8 cellular contexts compared by ENCODE assay signal in the genomic region with DNA sequence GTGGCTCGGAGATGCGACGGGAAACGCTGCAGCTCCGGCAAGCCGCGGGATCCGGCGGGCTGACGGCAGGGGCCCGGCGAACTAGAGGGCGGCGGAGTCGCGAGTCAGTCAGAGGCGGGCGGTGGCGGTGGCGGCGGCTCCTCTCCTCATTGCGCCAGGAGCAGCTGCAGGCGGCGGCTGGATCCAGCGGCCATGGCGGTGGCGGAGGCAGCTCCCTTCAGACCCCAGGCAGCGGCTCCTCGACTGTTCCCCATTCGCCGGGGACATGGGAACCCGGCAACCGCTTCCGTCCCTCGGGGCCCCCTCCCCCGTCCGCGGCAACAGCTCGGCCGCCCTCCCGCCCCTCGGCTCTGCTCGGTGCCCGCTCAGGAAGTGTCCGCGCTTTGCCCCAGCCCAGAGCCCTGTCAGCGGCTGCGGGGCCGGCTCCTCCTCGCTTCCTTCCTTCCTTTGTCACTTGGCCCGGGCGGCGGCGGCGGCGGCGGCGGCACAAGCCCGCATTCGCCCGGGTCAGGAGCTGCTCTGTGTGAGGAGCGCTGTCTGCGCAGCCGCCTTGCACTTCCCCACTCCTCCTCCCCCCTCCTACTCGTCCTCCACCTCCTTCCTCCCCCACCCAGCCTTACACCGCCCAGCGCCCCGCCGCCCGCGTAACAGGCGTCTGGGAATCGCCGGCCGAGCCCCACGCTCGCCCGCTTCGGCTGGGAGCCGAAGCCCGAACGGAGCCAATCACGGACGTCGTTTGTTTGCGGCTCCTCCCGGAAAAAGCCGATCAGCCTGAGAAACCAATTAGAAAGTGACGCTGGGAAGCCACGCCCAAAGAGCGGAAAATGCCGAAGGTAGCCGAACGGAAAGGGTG. TPM values are rescaled to one million over a fixed set of nuclear protein-coding genes. Genes with fewer than 3 reads are reported as not detected.
DNase-seq lines count a peak whose midpoint lies in the region; ATAC-seq, FAIRE-seq and TF ChIP-seq lines count a peak whose summit lies in the region.

Gene GSK3B (minus strand): TSS at position 525 of the 853 bp plus-strand sequence. CDS start 1,013 bp downstream, outside the sequence.

- H2AFZ ChIP-seq in HCT116 (ENCODE audit: low read depth, low read length, poor library complexity, severe bottlenecking), result peak within 1 kb of the TSS; percentile 39

- H3K9me3 ChIP-seq in HCT116 (ENCODE audit: control insufficient read depth in 1 of 2, insufficient read depth in 1 of 2, low read depth in 1 of 2, low read length in 2 of 2) (no peaks in the 10 kb centered on the region), small intestine (ENCODE audit: control insufficient read depth, low read depth) (no peaks in the 10 kb centered on the region)

- CTCF ChIA-PET in HCT116 (lab: Charles Lee), result interaction anchor here (1.5 kb wide), 1 partner anchor 21 kb away, joined by 5 read pairs; no protein-coding TSS in a partner anchor

- peaks cover 39% of the 10 kb centered on the region for H3K4me1 Mint-ChIP-seq in brain

- H3K4me1 ChIP-seq in HCT116 (ENCODE audit: control insufficient read depth in 1 of 2, insufficient read depth in 2 of 2, low read length in 2 of 2) (peaks cover 0 to 25% of the 10 kb centered on the region in 2 experiments; a peak in 3 of 4 replicates), small intestine (ENCODE audit: control insufficient read depth in 2 of 2, insufficient read depth in 1 of 2, low read depth in 1 of 2, low read length in 1 of 2) (peaks cover 0 to 4% of the 10 kb centered on the region in 2 donors)

- intact Hi-C loops in HCT116 (cut with micrococcal nuclease), result loop anchor here (10.0 kb wide), 1 partner anchor 629 kb away; the partner anchor contains the start of genes POGLUT1 and TMEM39A

- peak; percentile 70 for TF ChIP-seq POLR2A in HCT116 (IDR thresholded peaks at IDR 0.05; ENCODE audit: borderline replicate concordance, extremely low read depth, insufficient read depth, insufficient read length)

- peaks cover 68% of the 10 kb centered on the region for H3K79me2 ChIP-seq in HCT116 (ENCODE audit: insufficient read depth, low read length)

- peak within 1 kb of the TSS; percentile 93 for H3K9ac ChIP-seq in HCT116 (ENCODE audit: low read length)

- no TSS peak for BruUV-seq in HCT116 (replicated peaks; lab: Mats Ljungman, UMichigan)

- H3K27ac ChIP-seq in HCT116 (ENCODE audit: low read depth, low read length) (peak within 1 kb of the TSS; percentile 99), small intestine (ENCODE audit: low read depth in 1 of 2, low read length in 1 of 2) (peak within 1 kb of the TSS; percentile 100)

- peaks cover 11% of the 10 kb centered on the region for H3K27me3 Mint-ChIP-seq in brain

- POLR2A ChIA-PET in HCT116 (lab: Charles Lee), result interaction anchor here (1.0 to 2.1 kb wide), 7 partner anchors 10 to 80 kb away, joined by 3 to 6 read pairs (median 3); no protein-coding TSS in a partner anchor

- peak within 1 kb of the TSS; percentile 97 for H3K4me3 ChIP-seq in GM12864 (ENCODE audit: low read depth, low read length)
- peak within 1 kb of the TSS; percentile 73 to 89 for H3K4me3 ChIP-seq in HCT116 (replicated peaks in 1 of 2; ENCODE audit: low read depth in 1 of 2, low read length in 2 of 2)
- peak within 1 kb of the TSS; percentile 95 for H3K4me3 ChIP-seq in iPS-11a (ENCODE audit: low read depth, low read length)
- peak within 1 kb of the TSS; percentile 90 to 98 for H3K4me3 ChIP-seq in small intestine (ENCODE audit: low read depth in 1 of 2, low read length in 2 of 2)

- peak within 1 kb of the TSS; percentile 93 for H3K4me2 ChIP-seq in HCT116 (ENCODE audit: low read length)

- no peaks in the 10 kb centered on the region for H3K9me3 Mint-ChIP-seq in brain

- H4K20me1 ChIP-seq in HCT116 (ENCODE audit: insufficient read depth), result no peaks in the 10 kb centered on the region

- no peak within 1 kb of the TSS for H3K4me3 Mint-ChIP-seq in brain

- ATAC-seq in HCT116, result peak; percentile 72

- RAD21 ChIA-PET in HCT116 (lab: Charles Lee; ENCODE audit: low non-redundant PET in 1 of 2, low total read pairs in 2 of 2, uncharacterized antibody in 2 of 2, unreplicated experiment in 2 of 2), result no interaction called here

- no peaks in the 10 kb centered on the region for H3K27me3 ChIP-seq in HCT116 (ENCODE audit: insufficient read depth, low read length)
- no peaks in the 10 kb centered on the region for H3K27me3 ChIP-seq in small intestine (ENCODE audit: control insufficient read depth in 2 of 2, insufficient read depth in 2 of 2, low read length in 2 of 2)

- TF ChIP-seq CTCF in GM12864 (IDR thresholded peaks at IDR 0.05; ENCODE audit: low read depth, low read length, missing control alignments) (no peak), HCT116 (IDR thresholded peaks at IDR 0.05 in 2 of 3, conservative IDR thresholded peaks at IDR 0.05 in 1 of 3; ENCODE audit: borderline replicate concordance in 1 of 3, insufficient read depth in 1 of 3, low read depth in 2 of 3, low read length in 2 of 3) (no peak), brain (conservative IDR thresholded peaks at IDR 0.05) (no peak)

- 0% methylated on average over 62 to 94 of the region's 94 CpGs for WGBS in small intestine, 3 donors

- H3K27ac Mint-ChIP-seq in brain, result peak within 1 kb of the TSS in 1 of 5 experiments; percentile 99

- DNase-seq in GM12864 (ENCODE audit: low read depth) (no peak), HCT116 (ENCODE audit: low read depth, low spot score) (peak; percentile 99), MV-4-11 (lab: John Stamatoyannopoulos, UW) (peak; percentile 71), T1000 (lab: John Stamatoyannopoulos, UW) (peak; percentile 74), small intestine (no peak), CD1c-positive myeloid dendritic cell (ENCODE audit: extremely low spot score) (no peak)

- H3K36me3 ChIP-seq in HCT116 (ENCODE audit: control insufficient read depth in 1 of 2, insufficient read depth in 2 of 2, low read length in 2 of 2), result no peaks in the 10 kb centered on the region
- no peaks in the 10 kb centered on the region for H3K36me3 ChIP-seq in small intestine (ENCODE audit: control insufficient read depth in 2 of 2, insufficient read depth in 2 of 2, low read length in 2 of 2)

- peaks cover 16% of the 10 kb centered on the region for H3K36me3 Mint-ChIP-seq in brain

- H3K9me2 ChIP-seq in HCT116 (ENCODE audit: insufficient read depth), result no peaks in the 10 kb centered on the region

- peak; percentile 98 for FAIRE-seq in small intestine (lab: Jason Lieb, UNC)

- TF ChIP-seq RAD21 in HCT116 (IDR thresholded peaks at IDR 0.05; ENCODE audit: low read depth), result no peak

TF ChIP-seq in HCT116, 20 proteins besides CTCF, POLR2A, EP300 and RAD21:
- peak; percentile 55 for TF ChIP-seq EGR1 (IDR thresholded peaks at IDR 0.05; ENCODE audit: low read depth)
- TF ChIP-seq SIN3A (IDR thresholded peaks at IDR 0.05; ENCODE audit: low read depth), result peak; percentile 78
- peak; percentile 79 for TF ChIP-seq POLR2AphosphoS5 (IDR thresholded peaks at IDR 0.05; ENCODE audit: low read depth, low read length)
- no peak for TF ChIP-seq ATF3 (IDR thresholded peaks at IDR 0.05)
- TF ChIP-seq JUND (IDR thresholded peaks at IDR 0.05), result no peak
- no peak for TF ChIP-seq TCF7L2 (IDR thresholded peaks at IDR 0.05; ENCODE audit: borderline replicate concordance, extremely low read depth, insufficient read depth, insufficient read length)
- no peak for TF ChIP-seq SRF (IDR thresholded peaks at IDR 0.05; ENCODE audit: low read depth)
- TF ChIP-seq YY1 (IDR thresholded peaks at IDR 0.05; ENCODE audit: extremely low read depth, insufficient replicate concordance, low read depth, low read length), result peak; percentile 30

RNA-seq across cellular contexts. Expression of gene GSK3B, which starts in this region (rescaled TPM):
- total RNA-seq in HCT116 (2021; ENCODE audit: unreplicated experiment), result 50.0 TPM
- 24.6 and 25.6 TPM in 2 replicates for polyA plus RNA-seq in HCT116 (2012)
- 34.5 TPM for polyA plus RNA-seq in brain (ENCODE audit: insufficient read depth, low read depth, low replicate concordance)
- polyA plus RNA-seq in small intestine, result 10 to 100 TPM; 13.5 to 22.6 (median 19.7) TPM

Comparison
In these comparisons a context has a peak if more than half of its experiments do, and no peak if none do; other contexts are left out.
1. DNase-seq: peak in HCT116 (single experiment), MV-4-11 (single experiment) and T1000 (single experiment); none in GM12864 (single experiment), small intestine (single experiment) and CD1c-positive myeloid dendritic cell (single experiment).
2. Peak in every context shown above with its lines, with median percentiles within 50 percentile points of each other: H3K4me3 ChIP-seq.